8 cellular contexts compared by ENCODE assay signal in genomic region chr1:31617917-31618746, GRCh38. TPM values are rescaled to one million over a fixed set of nuclear protein-coding genes. Genes with fewer than 3 reads are reported as not detected.
DNase-seq lines count a peak whose midpoint lies in the region; ATAC-seq and TF ChIP-seq lines count a peak whose summit lies in the region.

No MANE protein-coding gene starts in this region.

- no peaks in the 10 kb centered on the region for H3K9me3 ChIP-seq in fibroblast of lung (ENCODE audit: control insufficient read depth, insufficient read depth, low read depth, low read length)

- no peaks in the 10 kb centered on the region for H3K79me2 ChIP-seq in fibroblast of lung (ENCODE audit: control insufficient read depth, insufficient read depth, low read length)

- H4K20me1 ChIP-seq in fibroblast of lung (ENCODE audit: control insufficient read depth, extremely low read depth, insufficient read depth, low read length): no peaks in the 10 kb centered on the region

- no peak overlapping the region for H2AFZ ChIP-seq in fibroblast of lung (ENCODE audit: low read length)

- H3K9ac ChIP-seq in fibroblast of lung (ENCODE audit: insufficient read depth, low read length): no peak overlapping the region

- no peaks in the 10 kb centered on the region for H3K36me3 ChIP-seq in fibroblast of lung (ENCODE audit: control insufficient read depth, insufficient read depth, low read length)

- ATAC-seq in Right ventricle myocardium inferior (peak; percentile 33), omental fat pad (ENCODE audit: low FRiP score) (no peak), HG03469 (IDR thresholded peaks at IDR 0.05; ENCODE audit: unreplicated experiment) (no peak), HG03108 (IDR thresholded peaks at IDR 0.05; ENCODE audit: unreplicated experiment) (no peak)

- DNase-seq in Right ventricle myocardium inferior (ENCODE audit: missing footprints) (no peak), cardiac septum (ENCODE audit: low spot score) (no peak), NCI-H2196 (lab: John Stamatoyannopoulos, UW; ENCODE audit: unreplicated experiment) (peak; percentile 48), fibroblast of lung (ENCODE audit: low read depth in 2 of 2) (peak; percentile 26), omental fat pad (ENCODE audit: low spot score) (no peak)
- DNase-seq in activated CD8-positive, alpha-beta memory T cell treated with anti-CD3 and anti-CD28 coated beads, Interleukin-2, amount 50 U/mL, for 4 hours: peak; percentile 44

- no peak overlapping the region for H3K27ac ChIP-seq in fibroblast of lung (ENCODE audit: insufficient read depth, low read length)

- intact Hi-C loops in Right ventricle myocardium inferior (cut with DNase I) (loop anchor here (2.0 kb wide), 1 partner anchor 53 kb away; no protein-coding TSS in a partner anchor), cardiac septum (cut with DNase I) (no loop called here)

- H3K4me1 ChIP-seq in fibroblast of lung (ENCODE audit: control insufficient read depth, extremely low read depth, insufficient read depth, low read length): no peaks in the 10 kb centered on the region

- H3K4me2 ChIP-seq in fibroblast of lung (ENCODE audit: extremely low read depth, insufficient read depth, low read length): peak overlapping the region; percentile 71

- peak overlapping the region; percentile 9 to 52 (median 41) for H3K4me3 ChIP-seq in fibroblast of lung (replicated peaks in 1 of 4; ENCODE audit: control extremely low read depth in 1 of 4, insufficient read depth in 1 of 4, low read depth in 3 of 4, low read length in 4 of 4)

- peak; percentile 65 to 68 for TF ChIP-seq CTCF in fibroblast of lung (conservative IDR thresholded peaks at IDR 0.05 in 1 of 2, IDR thresholded peaks at IDR 0.05 in 1 of 2; ENCODE audit: low read depth in 1 of 2, low read length in 2 of 2)
- TF ChIP-seq CTCF in omental fat pad (IDR thresholded peaks at IDR 0.05): peak in 2 of 3 donors; percentile 24 to 40

- peaks cover 19% of the 10 kb centered on the region for H3K27me3 ChIP-seq in fibroblast of lung (ENCODE audit: control insufficient read depth, insufficient read depth, low read length)

RNA-seq across cellular contexts. Expression of gene HCRTR1, which starts 0.6 kb away (rescaled TPM):
- total RNA-seq in Right ventricle myocardium inferior (0.49 TPM), cardiac septum (not detected), fibroblast of lung (not detected in 2 replicates), omental fat pad (1 to 10 TPM in 1 of 4 donors, not detected in 3; 1.6 TPM)
- polyA plus RNA-seq in fibroblast of lung: not detected in 2 replicates
- polyA plus RNA-seq in fibroblast of lung (2012): not detected in 2 replicates
- polyA minus RNA-seq in fibroblast of lung (ENCODE audit: low replicate concordance): not detected in 2 replicates

RNA-seq across cellular contexts. Expression of gene PEF1, which starts 26.5 kb away (rescaled TPM):
- total RNA-seq in Right ventricle myocardium inferior: 34.9 TPM
- total RNA-seq in cardiac septum: 55.1 TPM
- total RNA-seq in fibroblast of lung: 72.2 and 78.1 TPM in 2 replicates
- polyA plus RNA-seq in fibroblast of lung: 72.9 and 85.3 TPM in 2 replicates
- polyA plus RNA-seq in fibroblast of lung (2012): 62.2 and 73.8 TPM in 2 replicates
- polyA minus RNA-seq in fibroblast of lung (ENCODE audit: low replicate concordance): 164 and 206 TPM in 2 replicates
- total RNA-seq in omental fat pad: 10 to 100 TPM; 54.7 to 73.5 (median 67.3) TPM

RNA-seq across cellular contexts. Expression of gene TINAGL1, which starts 41.8 kb away (rescaled TPM):
- 273 TPM for total RNA-seq in Right ventricle myocardium inferior
- total RNA-seq in cardiac septum: 180 TPM
- total RNA-seq in fibroblast of lung: 3.0 and 3.3 TPM in 2 replicates
- 2.8 and 92.5 TPM in 2 replicates for polyA plus RNA-seq in fibroblast of lung
- polyA plus RNA-seq in fibroblast of lung (2012): 3.4 and 96.4 TPM in 2 replicates
- polyA minus RNA-seq in fibroblast of lung (ENCODE audit: low replicate concordance): 7.9 and 131 TPM in 2 replicates
- total RNA-seq in omental fat pad: 100 to 1,000 TPM in 3 of 4 donors, 10 to 100 TPM in 1; 89.7 to 661 (median 197) TPM

Comparison
In these comparisons a context has a peak if more than half of its experiments do, and no peak if none do; other contexts are left out.
1. DNase-seq: peak in NCI-H2196 (single experiment), activated CD8-positive, alpha-beta memory T cell treated with anti-CD3 and anti-CD28 coated beads, Interleukin-2, amount 50 U/mL, for 4 hours (single experiment) and fibroblast of lung (2 of 2); none in Right ventricle myocardium inferior (single experiment), cardiac septum (single experiment) and omental fat pad (single experiment).
2. RNA of gene TINAGL1, which starts 41.8 kb away (total RNA-seq): 273 TPM in Right ventricle myocardium inferior (single experiment), 89.7 to 661 TPM in omental fat pad and 180 TPM in cardiac septum (single experiment); 3.0 to 3.3 TPM in fibroblast of lung; every median in the first group is over 10 times any median in the second.